In the genomic region with DNA sequence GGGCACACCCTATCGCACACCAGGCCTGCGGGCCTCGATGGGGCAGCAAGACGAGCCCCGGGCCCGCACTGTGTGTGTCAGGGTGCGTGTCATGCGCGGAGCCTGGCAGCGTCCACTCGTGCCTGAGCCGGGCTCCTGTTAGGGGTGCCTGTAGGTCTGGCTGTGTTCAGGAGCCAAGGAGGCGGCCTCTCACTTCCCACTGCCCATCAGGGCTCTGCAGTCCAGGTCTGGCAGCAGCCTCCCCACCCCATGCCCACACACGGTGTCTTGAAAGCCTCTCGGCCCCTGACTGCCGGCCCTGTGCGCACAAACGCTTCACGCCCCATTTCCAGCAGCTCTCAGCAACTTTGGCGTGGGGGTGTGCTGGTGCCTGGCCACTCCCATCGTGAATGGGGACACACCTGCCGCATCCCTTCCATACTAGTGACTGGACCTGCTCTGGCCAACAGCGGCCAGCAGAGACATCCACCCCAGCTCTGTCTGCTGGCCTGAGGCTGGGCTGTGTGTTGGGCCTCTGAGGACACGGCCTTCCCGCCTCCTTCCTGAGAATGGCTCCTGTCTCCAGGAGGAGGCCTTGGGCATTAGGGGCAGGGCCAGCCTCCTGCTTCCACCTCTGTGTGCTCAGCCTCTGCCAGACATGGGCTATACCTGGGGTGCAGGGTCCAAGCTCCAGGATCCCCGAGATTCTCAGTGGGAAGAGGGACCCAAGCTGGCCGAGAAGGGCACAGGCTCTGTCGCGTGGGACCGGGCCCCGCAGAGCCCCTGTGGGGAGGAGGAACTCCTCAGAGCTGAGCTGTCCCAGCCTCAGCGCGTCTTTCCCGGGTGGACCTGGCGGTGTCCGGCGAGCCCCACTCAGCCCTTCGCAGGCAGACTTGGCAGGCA, we compare ENCODE assay signal across 19 cellular contexts. TPM values are rescaled to one million over a fixed set of nuclear protein-coding genes. Genes with fewer than 3 reads are reported as not detected.
DNase-seq lines count a peak whose midpoint lies in the region; ATAC-seq and TF ChIP-seq lines count a peak whose summit lies in the region.
"Had no signal": no experiment of that assay in that cellular context is flagged by ENCODE, and none has a peak within 500 bp of the region (broad histone marks: within the 10 kb centered on the region; RNA-seq: fewer than 3 reads in every experiment).

No MANE protein-coding gene starts in this region.

- no peaks in the 10 kb centered on the region for H3K9me3 ChIP-seq in SJCRH30 (replicated peaks)
- H3K9me3 ChIP-seq: BLaER1 treated with 17β-estradiol and CSF1 and Interleukin-3, amounts not matched to agents 10 nM and 100 nM; gastroesophageal sphincter; transverse colon had no signal

- no TSS peak for BruUV-seq in MCF 10A (replicated peaks; lab: Mats Ljungman, UMichigan)

- TF ChIP-seq CTCF in MCF 10A (IDR thresholded peaks at IDR 0.05; ENCODE audit: unreplicated experiment): no peak

- POLR2A ChIA-PET in MCF 10A (lab: Yijun Ruan, JAX): no interaction called here

- no peak overlapping the region for H3K27ac Mint-ChIP-seq in stimulated activated effector memory CD8-positive, alpha-beta T cell treated with anti-CD3 and anti-CD28 coated beads, Interleukin-12 subunit alpha, Interleukin-12 subunit beta, amount 100 ng/mL, for 72 hours
- H3K27ac Mint-ChIP-seq in MCF 10A (ENCODE audit: low read depth, unreplicated experiment): no peak overlapping the region
- H3K27ac Mint-ChIP-seq: activated CD4-positive, alpha-beta T cell treated with anti-CD3 and anti-CD28 coated beads, Interleukin-2, amount 10 ng/mL, durations not matched to agents 7 days and 5 days; progenitor cell of endocrine pancreas had no signal

- H3K4me1 Mint-ChIP-seq in stimulated activated effector memory CD8-positive, alpha-beta T cell treated with anti-CD3 and anti-CD28 coated beads, Interleukin-12 subunit alpha, Interleukin-12 subunit beta, amount 100 ng/mL, for 72 hours: no peaks in the 10 kb centered on the region
- H3K4me1 Mint-ChIP-seq in MCF 10A (ENCODE audit: insufficient read depth, unreplicated experiment): no peaks in the 10 kb centered on the region
- H3K4me1 Mint-ChIP-seq: activated CD4-positive, alpha-beta T cell treated with anti-CD3 and anti-CD28 coated beads, Interleukin-2, amount 10 ng/mL, durations not matched to agents 7 days and 5 days had no signal

- peaks cover 9% of the 10 kb centered on the region; the same call in 1 of the 2 replicates for H3K27me3 ChIP-seq in SJCRH30
- H3K27me3 ChIP-seq: dorsolateral prefrontal cortex, transverse colon had no signal

- peak; percentile 10 for DNase-seq in activated T-cell treated with anti-CD3 and anti-CD28 coated beads, Interleukin-2, amount 50 U/mL, for 1 hour
- DNase-seq in activated T-cell treated with anti-CD3 and anti-CD28 coated beads, Interleukin-2, amount 50 U/mL, for 48 hours: no peak
- peak; percentile 40 to 58 for DNase-seq in SJCRH30
- DNase-seq in left kidney (ENCODE audit: low read depth, low spot score): peak; percentile 60
- no peak for DNase-seq in stimulated activated effector memory CD8-positive, alpha-beta T cell treated with anti-CD3 and anti-CD28 coated beads, Interleukin-12 subunit alpha, Interleukin-12 subunit beta, amount 100 ng/mL, for 72 hours (ENCODE audit: low spot score in 2 of 2)
- no peak for DNase-seq in COR-L47 (lab: John Stamatoyannopoulos, UW)
- DNase-seq in foreskin melanocyte: no peak
- no peak for DNase-seq in MCF 10A (ENCODE audit: unreplicated experiment)
- DNase-seq: activated CD4-positive, alpha-beta T cell treated with anti-CD3 and anti-CD28 coated beads, Interleukin-2, amount 10 ng/mL, durations not matched to agents 7 days and 5 days; erythroblast; NCI-H146; NCI-H2227 treated with DMSO at 0.1 percent for 48 hours; transverse colon had no signal

- ATAC-seq in stimulated activated effector memory CD8-positive, alpha-beta T cell treated with anti-CD3 and anti-CD28 coated beads, Interleukin-12 subunit alpha, Interleukin-12 subunit beta, amount 100 ng/mL, for 72 hours: peak; percentile 14
- ATAC-seq: gastroesophageal sphincter had no signal

- H3K36me3 Mint-ChIP-seq in stimulated activated effector memory CD8-positive, alpha-beta T cell treated with anti-CD3 and anti-CD28 coated beads, Interleukin-12 subunit alpha, Interleukin-12 subunit beta, amount 100 ng/mL, for 72 hours: no peaks in the 10 kb centered on the region
- H3K36me3 Mint-ChIP-seq in MCF 10A (ENCODE audit: insufficient read depth, unreplicated experiment): no peaks in the 10 kb centered on the region

- H3K4me1 ChIP-seq in SJCRH30: peaks cover 15% of the 10 kb centered on the region
- H3K4me1 ChIP-seq: transverse colon had no signal

- CTCF ChIA-PET in MCF 10A (lab: Yijun Ruan, JAX): no interaction called here

- H3K36me3 ChIP-seq in SJCRH30: no peaks in the 10 kb centered on the region
- H3K36me3 ChIP-seq: BLaER1 treated with 17β-estradiol and CSF1 and Interleukin-3, amounts not matched to agents 10 nM and 100 nM; gastroesophageal sphincter; transverse colon had no signal

- no peaks in the 10 kb centered on the region for H3K9me3 Mint-ChIP-seq in stimulated activated effector memory CD8-positive, alpha-beta T cell treated with anti-CD3 and anti-CD28 coated beads, Interleukin-12 subunit alpha, Interleukin-12 subunit beta, amount 100 ng/mL, for 72 hours
- peaks cover 7% of the 10 kb centered on the region for H3K9me3 Mint-ChIP-seq in MCF 10A (ENCODE audit: unreplicated experiment)
- H3K9me3 Mint-ChIP-seq: activated CD4-positive, alpha-beta T cell treated with anti-CD3 and anti-CD28 coated beads, Interleukin-2, amount 10 ng/mL, durations not matched to agents 7 days and 5 days had no signal

- H3K27ac ChIP-seq in SJCRH30: no peak overlapping the region
- H3K27ac ChIP-seq: BLaER1 treated with 17β-estradiol and CSF1 and Interleukin-3, amounts not matched to agents 10 nM and 100 nM; dorsolateral prefrontal cortex; gastroesophageal sphincter; transverse colon had no signal

- no peak overlapping the region for H3K4me3 Mint-ChIP-seq in stimulated activated effector memory CD8-positive, alpha-beta T cell treated with anti-CD3 and anti-CD28 coated beads, Interleukin-12 subunit alpha, Interleukin-12 subunit beta, amount 100 ng/mL, for 72 hours
- no peak overlapping the region for H3K4me3 Mint-ChIP-seq in MCF 10A (ENCODE audit: unreplicated experiment)
- H3K4me3 Mint-ChIP-seq: activated CD4-positive, alpha-beta T cell treated with anti-CD3 and anti-CD28 coated beads, Interleukin-2, amount 10 ng/mL, durations not matched to agents 7 days and 5 days had no signal

- H3K27me3 Mint-ChIP-seq in MCF 10A (ENCODE audit: insufficient read depth, unreplicated experiment): no peaks in the 10 kb centered on the region
- H3K27me3 Mint-ChIP-seq: activated CD4-positive, alpha-beta T cell treated with anti-CD3 and anti-CD28 coated beads, Interleukin-2, amount 10 ng/mL, durations not matched to agents 7 days and 5 days; progenitor cell of endocrine pancreas had no signal

- intact Hi-C loops in MCF 10A (cut with micrococcal nuclease): no loop called here

- H3K4me3 ChIP-seq in SJCRH30: no peak overlapping the region
- H3K4me3 ChIP-seq: BLaER1 treated with 17β-estradiol and CSF1 and Interleukin-3, amounts not matched to agents 10 nM and 100 nM; dorsolateral prefrontal cortex; gastroesophageal sphincter; transverse colon had no signal

RNA-seq across cellular contexts. Expression of a gene that starts 41.8 kb away (rescaled TPM):
- total RNA-seq in SJCRH30 (2014; rRNA removed; shearing (Covaris generic)): not detected in 2 replicates
- total RNA-seq in MCF 10A (2022): not detected in 2 replicates
- total RNA-seq: activated CD4-positive, alpha-beta T cell treated with anti-CD3 and anti-CD28 coated beads, Interleukin-2, amount 10 ng/mL, durations not matched to agents 7 days and 5 days; gastroesophageal sphincter; lower leg skin; progenitor cell of endocrine pancreas; RPMI7951; transverse colon had no signal

Comparison
In these comparisons a context has a peak if more than half of its experiments do, and no peak if none do; other contexts are left out.
1. DNase-seq: peak in activated T-cell treated with anti-CD3 and anti-CD28 coated beads, Interleukin-2, amount 50 U/mL, for 1 hour (single experiment), SJCRH30 (2 of 2) and left kidney (single experiment); none in activated T-cell treated with anti-CD3 and anti-CD28 coated beads, Interleukin-2, amount 50 U/mL, for 48 hours (0 of 2), stimulated activated effector memory CD8-positive, alpha-beta T cell treated with anti-CD3 and anti-CD28 coated beads, Interleukin-12 subunit alpha, Interleukin-12 subunit beta, amount 100 ng/mL, for 72 hours (0 of 2), COR-L47 (single experiment), foreskin melanocyte (single experiment) and MCF 10A (single experiment).